ENCODE assay signal across 1 cellular context in the genomic region with DNA sequence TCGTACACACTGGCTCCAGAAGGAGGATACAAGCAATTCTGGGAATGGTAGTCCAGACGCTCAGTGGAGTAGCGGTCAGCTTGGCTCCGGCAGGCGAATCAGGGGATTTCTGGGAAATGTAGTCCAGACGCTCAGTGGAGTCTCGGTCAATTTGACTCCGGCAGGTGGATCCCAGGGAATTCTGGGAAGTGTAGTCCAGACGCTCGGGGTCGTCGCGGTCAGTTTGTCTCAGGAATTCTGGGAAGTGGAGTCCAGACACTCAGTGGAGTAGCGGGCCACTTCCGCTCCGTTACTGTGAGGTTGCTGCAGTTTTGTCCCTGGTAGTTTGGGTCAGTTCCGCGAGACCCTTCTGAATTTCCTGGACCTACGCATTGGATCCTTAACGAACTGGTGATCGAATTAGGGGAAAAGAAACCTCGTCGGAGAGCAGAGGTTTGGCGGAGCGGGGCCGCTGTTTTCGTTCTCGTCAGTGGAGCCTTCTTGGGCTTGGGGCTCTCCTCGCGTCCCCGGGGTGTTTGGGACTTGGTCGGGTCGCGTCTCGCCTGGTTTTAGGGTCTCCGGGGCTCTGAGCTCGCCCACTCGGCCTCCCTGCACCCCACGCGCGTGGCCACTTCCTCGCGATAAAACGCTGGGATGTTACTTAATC.
TF ChIP-seq lines count a peak whose summit lies in the region.

A gene (plus strand): TSS at position 262 of the 646 bp plus-strand sequence. CDS start 2,429 bp downstream, outside the sequence.

TF ChIP-seq in K562, 482 proteins besides CTCF, POLR2A, EP300 and RAD21 (continued from another document):
- TF ChIP-seq, protein P1, sequence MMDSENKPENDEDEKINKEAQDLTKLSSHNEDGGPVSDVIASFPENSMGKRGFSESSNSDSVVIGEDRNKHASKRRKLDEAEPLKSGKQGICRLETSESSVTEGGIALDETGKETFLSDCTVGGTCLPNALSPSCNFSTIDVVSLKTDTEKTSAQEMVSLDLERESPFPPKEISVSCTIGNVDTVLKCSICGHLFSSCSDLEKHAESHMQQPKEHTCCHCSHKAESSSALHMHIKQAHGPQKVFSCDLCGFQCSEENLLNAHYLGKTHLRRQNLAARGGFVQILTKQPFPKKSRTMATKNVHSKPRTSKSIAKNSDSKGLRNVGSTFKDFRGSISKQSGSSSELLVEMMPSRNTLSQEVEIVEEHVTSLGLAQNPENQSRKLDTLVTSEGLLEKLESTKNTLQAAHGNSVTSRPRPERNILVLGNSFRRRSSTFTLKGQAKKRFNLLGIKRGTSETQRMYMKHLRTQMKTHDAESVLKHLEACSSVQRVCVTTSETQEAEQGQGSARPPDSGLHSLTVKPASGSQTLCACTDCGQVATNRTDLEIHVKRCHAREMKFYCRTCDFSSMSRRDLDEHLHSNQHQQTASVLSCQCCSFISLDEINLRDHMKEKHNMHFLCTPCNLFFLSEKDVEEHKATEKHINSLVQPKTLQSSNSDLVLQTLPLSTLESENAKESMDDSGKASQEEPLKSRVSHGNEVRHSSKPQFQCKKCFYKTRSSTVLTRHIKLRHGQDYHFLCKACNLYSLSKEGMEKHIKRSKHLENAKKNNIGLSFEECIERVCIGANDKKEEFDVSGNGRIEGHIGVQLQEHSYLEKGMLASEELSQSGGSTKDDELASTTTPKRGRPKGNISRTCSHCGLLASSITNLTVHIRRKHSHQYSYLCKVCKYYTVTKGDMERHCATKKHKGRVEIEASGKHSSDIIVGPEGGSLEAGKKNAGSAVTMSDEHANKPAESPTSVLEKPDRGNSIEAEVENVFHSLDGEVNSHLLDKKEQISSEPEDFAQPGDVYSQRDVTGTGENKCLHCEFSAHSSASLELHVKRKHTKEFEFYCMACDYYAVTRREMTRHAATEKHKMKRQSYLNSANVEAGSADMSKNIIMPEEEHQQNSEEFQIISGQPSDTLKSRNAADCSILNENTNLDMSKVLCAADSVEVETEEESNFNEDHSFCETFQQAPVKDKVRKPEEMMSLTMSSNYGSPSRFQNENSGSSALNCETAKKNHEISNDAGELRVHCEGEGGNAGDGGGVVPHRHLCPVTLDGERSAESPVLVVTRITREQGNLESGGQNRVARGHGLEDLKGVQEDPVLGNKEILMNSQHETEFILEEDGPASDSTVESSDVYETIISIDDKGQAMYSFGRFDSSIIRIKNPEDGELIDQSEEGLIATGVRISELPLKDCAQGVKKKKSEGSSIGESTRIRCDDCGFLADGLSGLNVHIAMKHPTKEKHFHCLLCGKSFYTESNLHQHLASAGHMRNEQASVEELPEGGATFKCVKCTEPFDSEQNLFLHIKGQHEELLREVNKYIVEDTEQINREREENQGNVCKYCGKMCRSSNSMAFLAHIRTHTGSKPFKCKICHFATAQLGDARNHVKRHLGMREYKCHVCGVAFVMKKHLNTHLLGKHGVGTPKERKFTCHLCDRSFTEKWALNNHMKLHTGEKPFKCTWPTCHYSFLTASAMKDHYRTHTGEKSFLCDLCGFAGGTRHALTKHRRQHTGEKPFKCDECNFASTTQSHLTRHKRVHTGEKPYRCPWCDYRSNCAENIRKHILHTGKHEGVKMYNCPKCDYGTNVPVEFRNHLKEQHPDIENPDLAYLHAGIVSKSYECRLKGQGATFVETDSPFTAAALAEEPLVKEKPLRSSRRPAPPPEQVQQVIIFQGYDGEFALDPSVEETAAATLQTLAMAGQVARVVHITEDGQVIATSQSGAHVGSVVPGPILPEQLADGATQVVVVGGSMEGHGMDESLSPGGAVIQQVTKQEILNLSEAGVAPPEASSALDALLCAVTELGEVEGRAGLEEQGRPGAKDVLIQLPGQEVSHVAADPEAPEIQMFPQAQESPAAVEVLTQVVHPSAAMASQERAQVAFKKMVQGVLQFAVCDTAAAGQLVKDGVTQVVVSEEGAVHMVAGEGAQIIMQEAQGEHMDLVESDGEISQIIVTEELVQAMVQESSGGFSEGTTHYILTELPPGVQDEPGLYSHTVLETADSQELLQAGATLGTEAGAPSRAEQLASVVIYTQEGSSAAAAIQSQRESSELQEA (IDR thresholded peaks at IDR 0.05; ENCODE audit: low read depth), result no peak
- TF ChIP-seq TOE1 (IDR thresholded peaks at IDR 0.05; ENCODE audit: borderline replicate concordance), result no peak
- TF ChIP-seq TOE1 (CRISPR knock-in tag; IDR thresholded peaks at IDR 0.05; ENCODE audit: borderline replicate concordance, low read depth), result no peak
- no peak for TF ChIP-seq RFX5 (IDR thresholded peaks at IDR 0.05; ENCODE audit: low read depth, low read length)
- TF ChIP-seq SNIP1 (IDR thresholded peaks at IDR 0.05; ENCODE audit: low read depth), result no peak
- TF ChIP-seq TAF9B (IDR thresholded peaks at IDR 0.05; ENCODE audit: partially characterized antibody), result peak; percentile 14
- TF ChIP-seq, protein P2, sequence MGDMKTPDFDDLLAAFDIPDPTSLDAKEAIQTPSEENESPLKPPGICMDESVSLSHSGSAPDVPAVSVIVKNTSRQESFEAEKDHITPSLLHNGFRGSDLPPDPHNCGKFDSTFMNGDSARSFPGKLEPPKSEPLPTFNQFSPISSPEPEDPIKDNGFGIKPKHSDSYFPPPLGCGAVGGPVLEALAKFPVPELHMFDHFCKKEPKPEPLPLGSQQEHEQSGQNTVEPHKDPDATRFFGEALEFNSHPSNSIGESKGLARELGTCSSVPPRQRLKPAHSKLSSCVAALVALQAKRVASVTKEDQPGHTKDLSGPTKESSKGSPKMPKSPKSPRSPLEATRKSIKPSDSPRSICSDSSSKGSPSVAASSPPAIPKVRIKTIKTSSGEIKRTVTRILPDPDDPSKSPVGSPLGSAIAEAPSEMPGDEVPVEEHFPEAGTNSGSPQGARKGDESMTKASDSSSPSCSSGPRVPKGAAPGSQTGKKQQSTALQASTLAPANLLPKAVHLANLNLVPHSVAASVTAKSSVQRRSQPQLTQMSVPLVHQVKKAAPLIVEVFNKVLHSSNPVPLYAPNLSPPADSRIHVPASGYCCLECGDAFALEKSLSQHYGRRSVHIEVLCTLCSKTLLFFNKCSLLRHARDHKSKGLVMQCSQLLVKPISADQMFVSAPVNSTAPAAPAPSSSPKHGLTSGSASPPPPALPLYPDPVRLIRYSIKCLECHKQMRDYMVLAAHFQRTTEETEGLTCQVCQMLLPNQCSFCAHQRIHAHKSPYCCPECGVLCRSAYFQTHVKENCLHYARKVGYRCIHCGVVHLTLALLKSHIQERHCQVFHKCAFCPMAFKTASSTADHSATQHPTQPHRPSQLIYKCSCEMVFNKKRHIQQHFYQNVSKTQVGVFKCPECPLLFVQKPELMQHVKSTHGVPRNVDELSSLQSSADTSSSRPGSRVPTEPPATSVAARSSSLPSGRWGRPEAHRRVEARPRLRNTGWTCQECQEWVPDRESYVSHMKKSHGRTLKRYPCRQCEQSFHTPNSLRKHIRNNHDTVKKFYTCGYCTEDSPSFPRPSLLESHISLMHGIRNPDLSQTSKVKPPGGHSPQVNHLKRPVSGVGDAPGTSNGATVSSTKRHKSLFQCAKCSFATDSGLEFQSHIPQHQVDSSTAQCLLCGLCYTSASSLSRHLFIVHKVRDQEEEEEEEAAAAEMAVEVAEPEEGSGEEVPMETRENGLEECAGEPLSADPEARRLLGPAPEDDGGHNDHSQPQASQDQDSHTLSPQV (IDR thresholded peaks at IDR 0.05), result peak; percentile 52; the same call in 1 of the 2 replicates
- TF ChIP-seq, protein P3, sequence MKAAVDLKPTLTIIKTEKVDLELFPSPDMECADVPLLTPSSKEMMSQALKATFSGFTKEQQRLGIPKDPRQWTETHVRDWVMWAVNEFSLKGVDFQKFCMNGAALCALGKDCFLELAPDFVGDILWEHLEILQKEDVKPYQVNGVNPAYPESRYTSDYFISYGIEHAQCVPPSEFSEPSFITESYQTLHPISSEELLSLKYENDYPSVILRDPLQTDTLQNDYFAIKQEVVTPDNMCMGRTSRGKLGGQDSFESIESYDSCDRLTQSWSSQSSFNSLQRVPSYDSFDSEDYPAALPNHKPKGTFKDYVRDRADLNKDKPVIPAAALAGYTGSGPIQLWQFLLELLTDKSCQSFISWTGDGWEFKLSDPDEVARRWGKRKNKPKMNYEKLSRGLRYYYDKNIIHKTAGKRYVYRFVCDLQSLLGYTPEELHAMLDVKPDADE (conservative IDR thresholded peaks at IDR 0.05; ENCODE audit: control insufficient read depth, low read depth, low read length), result peak; percentile 99
- TF ChIP-seq PML (IDR thresholded peaks at IDR 0.05; ENCODE audit: low read length), result 0 out of 2 replicates have a peak, but pooled peaks have one; percentile 49
- no peak for TF ChIP-seq FOXP1 (CRISPR knock-in tag; IDR thresholded peaks at IDR 0.05)
- no peak for TF ChIP-seq TCF3 (CRISPR knock-in tag; IDR thresholded peaks at IDR 0.05)
- TF ChIP-seq FOXJ2 (tag; IDR thresholded peaks at IDR 0.05), result peak; percentile 52; the same call in 1 of the 2 replicates
- peak; percentile 50 for TF ChIP-seq TBP (optimal IDR thresholded peaks at IDR 0.05; ENCODE audit: low read depth, low read length)
- TF ChIP-seq, protein P4, sequence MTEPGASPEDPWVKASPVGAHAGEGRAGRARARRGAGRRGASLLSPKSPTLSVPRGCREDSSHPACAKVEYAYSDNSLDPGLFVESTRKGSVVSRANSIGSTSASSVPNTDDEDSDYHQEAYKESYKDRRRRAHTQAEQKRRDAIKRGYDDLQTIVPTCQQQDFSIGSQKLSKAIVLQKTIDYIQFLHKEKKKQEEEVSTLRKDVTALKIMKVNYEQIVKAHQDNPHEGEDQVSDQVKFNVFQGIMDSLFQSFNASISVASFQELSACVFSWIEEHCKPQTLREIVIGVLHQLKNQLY (CRISPR knock-in tag; conservative IDR thresholded peaks at IDR 0.05), result no peak
- TF ChIP-seq ZNF584 (CRISPR knock-in tag; IDR thresholded peaks at IDR 0.05; ENCODE audit: low read depth), result peak; percentile 81
- peak; percentile 83 for TF ChIP-seq POU5F1 (IDR thresholded peaks at IDR 0.05; ENCODE audit: borderline replicate concordance, low read depth, low read length, partially characterized antibody)
- TF ChIP-seq ETV1 (tag; conservative IDR thresholded peaks at IDR 0.05; ENCODE audit: low read depth), result peak; percentile 85
